1 cellular context compared by ENCODE assay signal in genomic region chr16:981695-982151, GRCh38.
TF ChIP-seq lines count a peak whose summit lies in the region.

SOX8 (plus strand) TSS chr16:981770; CDS start chr16:981923, 153 bp downstream.

TF ChIP-seq in SK-N-SH, 30 proteins besides CTCF, POLR2A, EP300 and RAD21 (continued from another document):
- no peak for TF ChIP-seq EZH2phosphoT487 (IDR thresholded peaks at IDR 0.05; ENCODE audit: borderline replicate concordance, low read depth)
- no peak for TF ChIP-seq SMC3 (IDR thresholded peaks at IDR 0.05; ENCODE audit: low read depth, low read length)
- no peak for TF ChIP-seq RXRA (IDR thresholded peaks at IDR 0.05; ENCODE audit: borderline replicate concordance, low read depth)
- no peak for TF ChIP-seq ELF1 (IDR thresholded peaks at IDR 0.05)
- no peak for TF ChIP-seq GABPA (IDR thresholded peaks at IDR 0.05; ENCODE audit: low read depth)
- TF ChIP-seq ZBTB33 (IDR thresholded peaks at IDR 0.05; ENCODE audit: borderline replicate concordance, low read depth), result no peak
- no peak for TF ChIP-seq NFIC (IDR thresholded peaks at IDR 0.05; ENCODE audit: borderline replicate concordance)
- no peak for TF ChIP-seq SIN3A (IDR thresholded peaks at IDR 0.05; ENCODE audit: borderline replicate concordance, low read depth, low read length)
- TF ChIP-seq POLR2AphosphoS5 (IDR thresholded peaks at IDR 0.05; ENCODE audit: low read depth, low read length), result no peak
- no peak for TF ChIP-seq RFX5 (IDR thresholded peaks at IDR 0.05; ENCODE audit: low read length)
- no peak for TF ChIP-seq NRF1 (IDR thresholded peaks at IDR 0.05; ENCODE audit: low read depth, low read length)
